In the genomic region with DNA sequence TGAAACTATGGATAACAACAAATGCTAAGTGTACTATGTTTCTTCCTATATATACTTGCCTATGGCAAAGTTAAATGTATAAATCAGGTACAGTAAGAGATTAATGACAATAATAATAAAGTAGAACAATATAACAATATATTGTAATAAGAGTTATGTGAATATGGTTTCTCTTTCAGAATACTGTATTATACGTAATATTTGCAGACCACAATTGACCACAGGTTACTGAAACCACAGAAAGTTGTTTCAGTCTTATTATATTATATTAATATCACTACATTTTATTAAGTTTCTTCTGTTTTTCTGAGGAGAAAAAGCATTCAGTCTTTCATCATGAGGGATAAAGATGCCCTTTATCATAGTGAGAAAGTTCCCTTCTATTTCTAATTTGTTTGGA, we compare ENCODE assay signal across 28 cellular contexts.
"Had no signal": no experiment of that assay in that cellular context is flagged by ENCODE, and none has a peak within 500 bp of the region (broad histone marks: within the 10 kb centered on the region; RNA-seq: fewer than 3 reads in every experiment).

No MANE protein-coding gene starts in this region.

- FAIRE-seq: islet of Langerhans, kidney, urothelium cell line had no signal

- ATAC-seq: natural killer cell; stimulated activated memory B cell treated with anti-CD40 and anti-IgM and Interleukin-4, amounts not matched to agents 10 μg/mL and 1 μg/mL and 100 μg/mL, for 72 hours had no signal

- H3K4me2 ChIP-seq: neural progenitor cell, smooth muscle cell had no signal

- H3K4me3 ChIP-seq: left ventricle myocardium inferior, lung, neural progenitor cell, right atrium auricular region, right lobe of liver, smooth muscle cell, stomach, testis, thyroid gland, transverse colon, upper lobe of left lung had no signal

- H3K36me3 ChIP-seq: neutrophil, right lobe of liver, transverse colon had no signal

- H2AFZ ChIP-seq: neural progenitor cell had no signal

- H3K9me3 ChIP-seq: left ventricle myocardium inferior, neutrophil, right atrium auricular region, right lobe of liver, stomach, testis, thyroid gland, transverse colon, upper lobe of left lung had no signal

- DNase-seq: hypothalamus; immature natural killer cell; kidney; left ventricle myocardium inferior; mesendoderm; naive B cell; natural killer cell; nephron progenitor cell; occipital lobe; right lobe of liver; stimulated activated CD4-positive, alpha-beta T cell treated with anti-CD3 and anti-CD28 coated beads, Interleukin-1b, Interleukin-23, amount 100 ng/mL, for 48 hours; stimulated activated CD4-positive, alpha-beta T cell treated with anti-CD3 and anti-CD28 coated beads, Interleukin-2, amount 100 ng/mL, for 48 hours; stimulated activated CD4-positive, alpha-beta T cell treated with anti-CD3 and anti-CD28 coated beads, Interleukin-4, amount 100 ng/mL, for 4 hours; stimulated activated CD8-positive, alpha-beta memory T cell treated with anti-CD3 and anti-CD28 coated beads, Interleukin-4, amount 100 ng/mL, for 48 hours; stimulated activated naive CD4-positive, alpha-beta T cell treated with Interleukin-2 at 50 U/mL for 16 hours; stomach; testis; thyroid gland; transverse colon; upper lobe of left lung had no signal

- H3K27ac ChIP-seq: left ventricle myocardium inferior, neural progenitor cell, neutrophil, right atrium auricular region, stomach, testis, thyroid gland, transverse colon, upper lobe of left lung had no signal

- H3K27me3 ChIP-seq: neural progenitor cell, right atrium auricular region, right lobe of liver, stomach, testis, thyroid gland, transverse colon, upper lobe of left lung had no signal

- H3K4me1 ChIP-seq: left ventricle myocardium inferior, neural progenitor cell, right atrium auricular region, stomach, testis, thyroid gland, transverse colon, upper lobe of left lung had no signal

- H3K9ac ChIP-seq: neural progenitor cell had no signal
